Comparison of ENCODE assay signal across 8 cellular contexts in the genomic region with DNA sequence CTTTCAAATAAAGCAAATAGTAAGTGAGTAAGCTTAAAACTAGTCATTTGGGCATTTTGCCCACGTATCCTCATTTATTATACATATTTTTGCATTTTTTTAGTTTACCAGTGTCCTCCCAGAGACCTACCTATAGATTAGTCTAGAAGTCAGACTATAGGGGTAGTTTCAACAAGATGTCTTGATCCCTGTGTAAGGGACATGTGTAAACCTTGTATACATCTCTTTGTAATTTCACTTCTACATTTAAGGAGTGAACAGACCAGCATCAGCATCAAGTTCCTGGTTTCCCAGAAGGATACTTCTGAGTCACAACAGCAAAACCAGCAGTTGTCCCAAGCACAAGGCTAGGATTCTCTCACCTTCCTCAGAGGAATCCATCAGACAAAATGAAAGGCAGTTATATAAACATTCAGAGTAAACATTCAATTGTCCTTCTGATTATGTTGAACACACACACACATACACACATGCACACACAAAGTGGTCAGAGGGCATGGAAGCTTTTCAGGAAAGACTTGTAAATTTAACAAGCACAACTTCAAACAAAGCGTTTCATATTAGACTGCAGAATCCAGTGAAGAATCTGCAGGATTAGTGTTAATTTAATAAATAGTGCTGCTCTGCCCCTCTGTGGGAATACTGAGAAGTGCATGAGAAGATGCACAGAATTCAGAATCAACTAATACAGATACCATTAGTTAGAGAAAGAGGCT. TPM values are rescaled to one million over a fixed set of nuclear protein-coding genes. Genes with fewer than 3 reads are reported as not detected.
DNase-seq lines count a peak whose midpoint lies in the region; ATAC-seq and TF ChIP-seq lines count a peak whose summit lies in the region.

No MANE protein-coding gene starts in this region.

- no peaks in the 10 kb centered on the region for H3K36me3 ChIP-seq in RWPE2 (ENCODE audit: low read depth)
- no peaks in the 10 kb centered on the region for H3K36me3 ChIP-seq in vagina

- H3K36me3 Mint-ChIP-seq in activated naive CD4-positive, alpha-beta T cell treated with anti-CD3 and anti-CD28 coated beads, Interleukin-2, amount 10 ng/mL, durations not matched to agents 7 days and 5 days, result no peaks in the 10 kb centered on the region

- H3K4me3 Mint-ChIP-seq in activated naive CD4-positive, alpha-beta T cell treated with anti-CD3 and anti-CD28 coated beads, Interleukin-2, amount 10 ng/mL, durations not matched to agents 7 days and 5 days, result no peak overlapping the region

- H3K27ac Mint-ChIP-seq in activated naive CD4-positive, alpha-beta T cell treated with anti-CD3 and anti-CD28 coated beads, Interleukin-2, amount 10 ng/mL, durations not matched to agents 7 days and 5 days, result no peak overlapping the region

- H3K4me1 Mint-ChIP-seq in activated naive CD4-positive, alpha-beta T cell treated with anti-CD3 and anti-CD28 coated beads, Interleukin-2, amount 10 ng/mL, durations not matched to agents 7 days and 5 days, result peaks cover 5% of the 10 kb centered on the region

- no peak for TF ChIP-seq POLR2A in vagina (IDR thresholded peaks at IDR 0.05)

- H3K9me3 ChIP-seq in RWPE2 (ENCODE audit: severe bottlenecking) (no peaks in the 10 kb centered on the region), vagina (no peaks in the 10 kb centered on the region)

- peaks cover 3% of the 10 kb centered on the region for H3K27me3 Mint-ChIP-seq in activated naive CD4-positive, alpha-beta T cell treated with anti-CD3 and anti-CD28 coated beads, Interleukin-2, amount 10 ng/mL, durations not matched to agents 7 days and 5 days

- H3K9me3 Mint-ChIP-seq in activated naive CD4-positive, alpha-beta T cell treated with anti-CD3 and anti-CD28 coated beads, Interleukin-2, amount 10 ng/mL, durations not matched to agents 7 days and 5 days, result no peaks in the 10 kb centered on the region

- H3K4me1 ChIP-seq in RWPE2 (ENCODE audit: insufficient read depth, poor library complexity, severe bottlenecking) (no peaks in the 10 kb centered on the region), vagina (no peaks in the 10 kb centered on the region)

- intact Hi-C loops in vagina (cut with DNase I), result no loop called here

- DNase-seq in activated naive CD4-positive, alpha-beta T cell treated with anti-CD3 and anti-CD28 coated beads, Interleukin-2, amount 10 ng/mL, durations not matched to agents 7 days and 5 days, result peak; percentile 36
- DNase-seq in activated naive CD4-positive, alpha-beta T cell treated with anti-CD3 and anti-CD28 coated beads, Interleukin-2, amount 50 U/mL, for 16 hours, result no peak
- no peak for DNase-seq in RWPE2 (ENCODE audit: low spot score)
- no peak for DNase-seq in coronary artery (ENCODE audit: low spot score)
- DNase-seq in lung microvascular endothelial cell (ENCODE audit: low read depth in 2 of 2), result peak; percentile 46 to 57
- no peak for DNase-seq in vagina (ENCODE audit: extremely low spot score in 2 of 2)

- ATAC-seq in GM21447 (IDR thresholded peaks at IDR 0.05; ENCODE audit: unreplicated experiment) (peak; percentile 81), HG03571 (IDR thresholded peaks at IDR 0.05; ENCODE audit: unreplicated experiment) (peak; percentile 61), RWPE2 (ENCODE audit: low read depth) (peak; percentile 80)

- TF ChIP-seq CTCF in RWPE2 (IDR thresholded peaks at IDR 0.05; ENCODE audit: poor library complexity, severe bottlenecking) (peak; percentile 93), coronary artery (IDR thresholded peaks at IDR 0.05) (peak; percentile 57), vagina (IDR thresholded peaks at IDR 0.05) (peak; percentile 8 to 72 (median 71))

- CTCF ChIA-PET in activated naive CD4-positive, alpha-beta T cell treated with anti-CD3 and anti-CD28 coated beads, Interleukin-2, amount 10 ng/mL, durations not matched to agents 7 days and 5 days (lab: Charles Lee), result interaction anchor here (1.0 to 4.9 kb wide), 7 partner anchors 41 to 1340 kb away, joined by 3 to 33 read pairs (median 4); no protein-coding TSS in a partner anchor

- no peak overlapping the region for H3K4me3 ChIP-seq in RWPE2 (ENCODE audit: severe bottlenecking)
- H3K4me3 ChIP-seq in coronary artery, result no peak overlapping the region
- H3K4me3 ChIP-seq in vagina, result no peak overlapping the region

- H3K27me3 ChIP-seq in RWPE2 (ENCODE audit: insufficient read depth, poor library complexity, severe bottlenecking) (peaks cover 4% of the 10 kb centered on the region), vagina (no peaks in the 10 kb centered on the region)

- no peak overlapping the region for H3K27ac ChIP-seq in RWPE2 (ENCODE audit: poor library complexity, severe bottlenecking)
- no peak overlapping the region for H3K27ac ChIP-seq in coronary artery
- no peak overlapping the region for H3K27ac ChIP-seq in vagina

RNA-seq across cellular contexts. Expression of gene HINT1, which starts 55.4 kb away (rescaled TPM):
- total RNA-seq in lung microvascular endothelial cell (258 and 273 TPM in 2 replicates), vagina (161 TPM)

Comparison
In these comparisons a context has a peak if more than half of its experiments do, and no peak if none do; other contexts are left out.
1. DNase-seq: peak in activated naive CD4-positive, alpha-beta T cell treated with anti-CD3 and anti-CD28 coated beads, Interleukin-2, amount 10 ng/mL, durations not matched to agents 7 days and 5 days (single experiment) and lung microvascular endothelial cell (2 of 2); none in activated naive CD4-positive, alpha-beta T cell treated with anti-CD3 and anti-CD28 coated beads, Interleukin-2, amount 50 U/mL, for 16 hours (single experiment), RWPE2 (single experiment), coronary artery (single experiment) and vagina (0 of 2).
2. Peak in every context shown above with its lines, with median percentiles within 50 percentile points of each other: ATAC-seq and CTCF ChIP-seq.